Comparison of ENCODE assay signal across 1 cellular context in the genomic region with DNA sequence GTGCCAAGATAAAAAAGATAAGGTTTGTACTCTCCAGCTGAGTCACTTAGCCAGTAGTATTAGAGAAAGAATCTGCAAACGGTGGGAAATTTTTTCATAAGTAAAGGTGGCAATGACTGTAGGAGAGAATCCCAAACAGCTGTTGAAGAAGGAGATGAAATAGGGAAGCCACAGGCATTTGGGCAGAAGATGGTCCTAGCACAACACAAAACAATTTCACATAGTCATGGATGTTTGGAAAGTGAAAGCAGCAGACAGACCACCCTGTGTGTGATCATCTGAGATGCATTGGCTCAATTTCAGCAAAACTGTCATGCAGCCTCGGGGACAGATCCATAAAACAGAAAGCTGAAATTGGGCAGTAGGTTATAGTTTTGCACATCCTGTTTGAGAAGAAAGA.
TF ChIP-seq lines count a peak whose summit lies in the region.

No MANE protein-coding gene starts in this region.

TF ChIP-seq in IMR-90, 13 proteins besides CTCF, POLR2A, EP300 and RAD21:
- no peak for TF ChIP-seq FOS (IDR thresholded peaks at IDR 0.05; ENCODE audit: low read depth, low read length)
- no peak for TF ChIP-seq SMC3 (IDR thresholded peaks at IDR 0.05; ENCODE audit: low read depth, low read length)
- TF ChIP-seq CEBPB (IDR thresholded peaks at IDR 0.05; ENCODE audit: low read depth, low read length), result no peak
- TF ChIP-seq MAZ (IDR thresholded peaks at IDR 0.05; ENCODE audit: borderline replicate concordance, low read depth, low read length), result no peak
- TF ChIP-seq NFE2L2 (IDR thresholded peaks at IDR 0.05; ENCODE audit: low read depth, low read length), result no peak
- no peak for TF ChIP-seq RCOR1 (IDR thresholded peaks at IDR 0.05; ENCODE audit: insufficient replicate concordance, low read length)
- no peak for TF ChIP-seq CHD1 (IDR thresholded peaks at IDR 0.05; ENCODE audit: low read depth, low read length)
- no peak for TF ChIP-seq BHLHE40 (IDR thresholded peaks at IDR 0.05; ENCODE audit: low read depth, low read length)
- no peak for TF ChIP-seq RFX5 (IDR thresholded peaks at IDR 0.05; ENCODE audit: low read depth, low read length)
- no peak for TF ChIP-seq MXI1 (IDR thresholded peaks at IDR 0.05; ENCODE audit: borderline replicate concordance, low read depth, low read length)
- TF ChIP-seq, protein P1, sequence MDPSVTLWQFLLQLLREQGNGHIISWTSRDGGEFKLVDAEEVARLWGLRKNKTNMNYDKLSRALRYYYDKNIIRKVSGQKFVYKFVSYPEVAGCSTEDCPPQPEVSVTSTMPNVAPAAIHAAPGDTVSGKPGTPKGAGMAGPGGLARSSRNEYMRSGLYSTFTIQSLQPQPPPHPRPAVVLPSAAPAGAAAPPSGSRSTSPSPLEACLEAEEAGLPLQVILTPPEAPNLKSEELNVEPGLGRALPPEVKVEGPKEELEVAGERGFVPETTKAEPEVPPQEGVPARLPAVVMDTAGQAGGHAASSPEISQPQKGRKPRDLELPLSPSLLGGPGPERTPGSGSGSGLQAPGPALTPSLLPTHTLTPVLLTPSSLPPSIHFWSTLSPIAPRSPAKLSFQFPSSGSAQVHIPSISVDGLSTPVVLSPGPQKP (IDR thresholded peaks at IDR 0.05; ENCODE audit: borderline replicate concordance, low read depth, low read length), result no peak
- TF ChIP-seq MAFK (IDR thresholded peaks at IDR 0.05; ENCODE audit: low read depth, low read length), result no peak
- TF ChIP-seq, protein P2, sequence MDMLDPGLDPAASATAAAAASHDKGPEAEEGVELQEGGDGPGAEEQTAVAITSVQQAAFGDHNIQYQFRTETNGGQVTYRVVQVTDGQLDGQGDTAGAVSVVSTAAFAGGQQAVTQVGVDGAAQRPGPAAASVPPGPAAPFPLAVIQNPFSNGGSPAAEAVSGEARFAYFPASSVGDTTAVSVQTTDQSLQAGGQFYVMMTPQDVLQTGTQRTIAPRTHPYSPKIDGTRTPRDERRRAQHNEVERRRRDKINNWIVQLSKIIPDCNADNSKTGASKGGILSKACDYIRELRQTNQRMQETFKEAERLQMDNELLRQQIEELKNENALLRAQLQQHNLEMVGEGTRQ (IDR thresholded peaks at IDR 0.05; ENCODE audit: low read depth, low read length), result no peak
